17 cellular contexts compared by ENCODE assay signal in the genomic region with DNA sequence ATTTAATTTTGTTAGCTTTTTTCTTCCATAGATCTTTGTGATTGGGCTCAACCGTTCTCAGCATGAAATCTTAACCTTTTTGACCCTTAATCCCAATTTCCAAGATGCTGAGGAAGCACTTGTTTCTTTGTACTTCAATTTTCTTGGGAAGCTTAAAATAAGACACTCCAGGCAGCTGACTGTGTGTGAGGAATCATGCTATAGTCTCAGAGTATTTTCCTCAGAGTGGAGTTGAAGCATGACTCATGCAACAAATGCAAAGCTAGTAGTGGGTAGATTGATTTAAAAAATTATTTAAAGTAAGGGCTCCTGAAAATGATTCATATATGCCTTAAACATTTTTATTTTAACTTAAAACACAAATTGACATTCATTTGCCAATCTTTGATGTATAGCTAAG.
A peak's percentile ranks its signal among the peaks of the same experiment; 100 is the strongest.
DNase-seq lines count a peak whose midpoint lies in the region; ATAC-seq and TF ChIP-seq lines count a peak whose summit lies in the region.
"Had no signal": no experiment of that assay in that cellular context is flagged by ENCODE, and none has a peak within 500 bp of the region (broad histone marks: within the 10 kb centered on the region; RNA-seq: fewer than 3 reads in every experiment).

No MANE protein-coding gene starts in this region.

- no peak overlapping the region for H2AK5ac ChIP-seq in IMR-90 (ENCODE audit: low read depth, low read length)

- no peak overlapping the region for H4K91ac ChIP-seq in IMR-90 (ENCODE audit: insufficient read depth, low read depth, low read length)

- no peak overlapping the region for H4K8ac ChIP-seq in IMR-90 (ENCODE audit: low read depth in 2 of 2, low read length in 2 of 2)

- H3K27me3 ChIP-seq in IMR-90 (ENCODE audit: control insufficient read depth, insufficient read depth, low read length) (no peaks in the 10 kb centered on the region), brain microvascular endothelial cell (replicated peaks) (no peaks in the 10 kb centered on the region), osteoblast (ENCODE audit: insufficient read depth, low read length) (no peaks in the 10 kb centered on the region)
- H3K27me3 ChIP-seq: BLaER1 treated with 17β-estradiol and CSF1 and Interleukin-3, amounts not matched to agents 10 nM and 100 nM; SJCRH30 had no signal

- H4K20me1 ChIP-seq in IMR-90 (ENCODE audit: insufficient read depth, low read length) (no peaks in the 10 kb centered on the region), osteoblast (ENCODE audit: insufficient read depth, low read length) (no peaks in the 10 kb centered on the region)
- H4K20me1 ChIP-seq: BLaER1 treated with 17β-estradiol and CSF1 and Interleukin-3, amounts not matched to agents 10 nM and 100 nM had no signal

- H3K9me3 Mint-ChIP-seq in activated T-cell treated with anti-CD3 and anti-CD28 coated beads, Interleukin-2, amount 50 U/mL, for 72 hours: no peaks in the 10 kb centered on the region
- H3K9me3 Mint-ChIP-seq: CD8-positive, alpha-beta T cell had no signal

- H2AFZ ChIP-seq in IMR-90 (replicated peaks; ENCODE audit: low read length, poor library complexity) (no peak overlapping the region), osteoblast (ENCODE audit: low read length) (no peak overlapping the region)
- H2AFZ ChIP-seq: PC-9 had no signal

- H2BK5ac ChIP-seq in IMR-90 (ENCODE audit: low read depth, low read length, poor library complexity, severe bottlenecking): no peak overlapping the region

- no peak overlapping the region for H4K5ac ChIP-seq in IMR-90 (ENCODE audit: low read depth, low read length)

- POLR2A ChIA-PET in IMR-90 (lab: Charles Lee; ENCODE audit: unreplicated experiment): no interaction called here

- no peak overlapping the region for H3K27ac Mint-ChIP-seq in activated T-cell treated with anti-CD3 and anti-CD28 coated beads, Interleukin-2, amount 50 U/mL, for 72 hours
- H3K27ac Mint-ChIP-seq: CD8-positive, alpha-beta T cell had no signal

- no peak overlapping the region for H3K14ac ChIP-seq in IMR-90 (replicated peaks; ENCODE audit: low read depth, low read length)

- no peak overlapping the region for H3K9ac ChIP-seq in IMR-90 (ENCODE audit: low read depth, low read length)
- H3K9ac ChIP-seq: BLaER1 treated with 17β-estradiol and CSF1 and Interleukin-3, amounts not matched to agents 10 nM and 100 nM had no signal

- intact Hi-C loops in IMR-90 (cut with micrococcal nuclease): no loop called here

- BruUV-seq in IMR-90 (replicated peaks; lab: Mats Ljungman, UMichigan): no TSS peak

- in situ Hi-C loops in IMR-90 (cut with MboI; ENCODE audit: low sequenced_read_pairs): no loop called here
- in situ Hi-C loops in brain microvascular endothelial cell (cut with HindIII; ENCODE audit: low pct_ligation_motif_present, low sequenced_read_pairs): no loop called here

- H3K27ac ChIP-seq in IMR-90 (ENCODE audit: insufficient read depth, low read length) (no peak overlapping the region), brain microvascular endothelial cell (no peak overlapping the region), osteoblast (ENCODE audit: low read depth, low read length) (no peak overlapping the region)
- H3K27ac ChIP-seq: BLaER1 treated with 17β-estradiol and CSF1 and Interleukin-3, amounts not matched to agents 10 nM and 100 nM; PC-9; SJCRH30 had no signal

- H3K56ac ChIP-seq in IMR-90 (ENCODE audit: extremely low read depth, insufficient read depth, low read length): no peak overlapping the region

- H2BK20ac ChIP-seq in IMR-90 (ENCODE audit: low read depth, low read length): no peak overlapping the region

- no peaks in the 10 kb centered on the region for H3K36me3 Mint-ChIP-seq in activated T-cell treated with anti-CD3 and anti-CD28 coated beads, Interleukin-2, amount 50 U/mL, for 72 hours (ENCODE audit: insufficient read depth in 2 of 2)
- H3K36me3 Mint-ChIP-seq: CD8-positive, alpha-beta T cell had no signal

- no peak overlapping the region for H3K18ac ChIP-seq in IMR-90 (ENCODE audit: low read depth, low read length)

- TF ChIP-seq POLR2A in IMR-90 (IDR thresholded peaks at IDR 0.05; ENCODE audit: low read depth, low read length): no peak

- no peak for TF ChIP-seq RAD21 in IMR-90 (IDR thresholded peaks at IDR 0.05; ENCODE audit: low read length)

- no peak overlapping the region for H2AK9ac ChIP-seq in IMR-90 (replicated peaks; ENCODE audit: low read depth, low read length, poor library complexity)

- dilution Hi-C loops in IMR-90 (cut with HindIII; ENCODE audit: low sequenced_read_pairs, unreplicated experiment): no loop called here

- H3K9me1 ChIP-seq in IMR-90 (ENCODE audit: insufficient read depth, low read length): no peaks in the 10 kb centered on the region

- H3K9me3 ChIP-seq in IMR-90 (ENCODE audit: control insufficient read depth, insufficient read depth, low read length) (no peaks in the 10 kb centered on the region), osteoblast (ENCODE audit: low read depth, low read length) (no peaks in the 10 kb centered on the region)
- H3K9me3 ChIP-seq: BLaER1 treated with 17β-estradiol and CSF1 and Interleukin-3, amounts not matched to agents 10 nM and 100 nM; SJCRH30 had no signal

- H3K4me1 Mint-ChIP-seq in activated T-cell treated with anti-CD3 and anti-CD28 coated beads, Interleukin-2, amount 50 U/mL, for 72 hours (ENCODE audit: low read depth): no peaks in the 10 kb centered on the region

- no peak overlapping the region for H3K4ac ChIP-seq in IMR-90 (ENCODE audit: low read depth, low read length)

- H2BK15ac ChIP-seq in IMR-90 (ENCODE audit: low read depth, low read length): no peak overlapping the region

- no peak overlapping the region for H2BK120ac ChIP-seq in IMR-90 (ENCODE audit: low read depth, low read length)

- no peaks in the 10 kb centered on the region for H3K36me3 ChIP-seq in IMR-90 (ENCODE audit: control insufficient read depth, insufficient read depth, low read length)
- no peaks in the 10 kb centered on the region for H3K36me3 ChIP-seq in brain microvascular endothelial cell (replicated peaks)
- no peaks in the 10 kb centered on the region for H3K36me3 ChIP-seq in osteoblast (ENCODE audit: insufficient read depth, low read length)
- H3K36me3 ChIP-seq: BLaER1 treated with 17β-estradiol and CSF1 and Interleukin-3, amounts not matched to agents 10 nM and 100 nM; SJCRH30 had no signal

- no peaks in the 10 kb centered on the region for H3K79me2 ChIP-seq in osteoblast (ENCODE audit: insufficient read depth, low read length)

- H3K4me1 ChIP-seq in IMR-90 (ENCODE audit: control insufficient read depth, insufficient read depth, low read length): no peaks in the 10 kb centered on the region
- H3K4me1 ChIP-seq in osteoblast (ENCODE audit: insufficient read depth, low read length): no peaks in the 10 kb centered on the region
- H3K4me1 ChIP-seq: BLaER1 treated with 17β-estradiol and CSF1 and Interleukin-3, amounts not matched to agents 10 nM and 100 nM; SJCRH30 had no signal

- no CpG with 5 or more reads among the region's 1 CpG for WGBS in IMR-90 (ENCODE audit: extremely low coverage in 2 of 2, insufficient read length in 1 of 2), 2 experiments

- H3K4me3 ChIP-seq in IMR-90 (ENCODE audit: insufficient read depth, low read depth, low read length) (no peak overlapping the region), brain microvascular endothelial cell (ENCODE audit: low read depth, low read length) (no peak overlapping the region), fibroblast of pulmonary artery (replicated peaks; ENCODE audit: low read depth, low read length) (no peak overlapping the region), retinal pigment epithelial cell (ENCODE audit: low read length) (no peak overlapping the region), osteoblast (ENCODE audit: insufficient read depth, low read length) (no peak overlapping the region)
- H3K4me3 ChIP-seq: BLaER1 treated with 17β-estradiol and CSF1 and Interleukin-3, amounts not matched to agents 10 nM and 100 nM; PC-9; SJCRH30 had no signal

- H3K79me1 ChIP-seq in IMR-90 (ENCODE audit: low read depth in 1 of 2, low read length in 2 of 2): no peaks in the 10 kb centered on the region

- H3K4me2 ChIP-seq in IMR-90 (ENCODE audit: low read depth, low read length) (no peak overlapping the region), osteoblast (ENCODE audit: insufficient read depth, low read length) (no peak overlapping the region)
- H3K4me2 ChIP-seq: BLaER1 treated with 17β-estradiol and CSF1 and Interleukin-3, amounts not matched to agents 10 nM and 100 nM; PC-9 had no signal

- DNase-seq in IMR-90 (peak; percentile 36), brain microvascular endothelial cell (peak; percentile 8), fibroblast of pulmonary artery (ENCODE audit: low read depth) (peak; percentile 22), retinal pigment epithelial cell (ENCODE audit: low read depth) (peak; percentile 21), osteoblast (ENCODE audit: insufficient read length, low spot score, missing footprints) (no peak), NCI-H748 (lab: John Stamatoyannopoulos, UW; ENCODE audit: unreplicated experiment) (no peak), hypothalamus (lab: John Stamatoyannopoulos, UW) (no peak)
- DNase-seq in activated T-cell treated with anti-CD3 and anti-CD28 coated beads, Interleukin-2, amount 50 U/mL, for 72 hours: no peak
- DNase-seq: CD8-positive, alpha-beta T cell; DMS79 treated with DMSO at 0.1 percent for 48 hours; KBM-7; NCI-H1105 treated with DMSO at 0.1 percent for 48 hours; NCI-H1694; NCI-H524; PC-9; SJCRH30 had no signal

- peak; percentile 59; the same call in 1 of the 2 replicates for ATAC-seq in IMR-90 (ENCODE audit: low read depth)
- no peak for ATAC-seq in activated T-cell treated with anti-CD3 and anti-CD28 coated beads, Interleukin-2, amount 50 U/mL, for 72 hours (replicated peaks in 1 of 2)
- ATAC-seq: CD8-positive, alpha-beta T cell had no signal

- no peaks in the 10 kb centered on the region for H3K27me3 Mint-ChIP-seq in activated T-cell treated with anti-CD3 and anti-CD28 coated beads, Interleukin-2, amount 50 U/mL, for 72 hours (ENCODE audit: low read depth)

- no peak overlapping the region for H3K4me3 Mint-ChIP-seq in activated T-cell treated with anti-CD3 and anti-CD28 coated beads, Interleukin-2, amount 50 U/mL, for 72 hours
- H3K4me3 Mint-ChIP-seq: CD8-positive, alpha-beta T cell had no signal

- CTCF ChIA-PET in IMR-90 (lab: Yijun Ruan, JAX): no interaction called here

- TF ChIP-seq CTCF in IMR-90 (conservative IDR thresholded peaks at IDR 0.05; ENCODE audit: low read depth, low read length) (no peak), brain microvascular endothelial cell (IDR thresholded peaks at IDR 0.05; ENCODE audit: low read depth, low read length, missing control alignments) (no peak), fibroblast of pulmonary artery (IDR thresholded peaks at IDR 0.05; ENCODE audit: low read length, missing control alignments) (no peak), retinal pigment epithelial cell (conservative IDR thresholded peaks at IDR 0.05; ENCODE audit: low read depth, low read length) (no peak), osteoblast (IDR thresholded peaks at IDR 0.05; ENCODE audit: extremely low read depth, low read depth, low read length) (no peak)

- H3K23ac ChIP-seq in IMR-90 (ENCODE audit: low read depth, low read length): no peak overlapping the region

TF ChIP-seq in IMR-90, 13 proteins besides CTCF, POLR2A, EP300 and RAD21 (continues in another document):
- TF ChIP-seq FOS (IDR thresholded peaks at IDR 0.05; ENCODE audit: low read depth, low read length): peak; percentile 13; the same call in 1 of the 2 replicates

Comparison
In these comparisons a context has a peak if more than half of its experiments do, and no peak if none do; other contexts are left out.
1. DNase-seq: peak in IMR-90 (single experiment), brain microvascular endothelial cell (single experiment), fibroblast of pulmonary artery (single experiment) and retinal pigment epithelial cell (single experiment); none in osteoblast (single experiment), activated T-cell treated with anti-CD3 and anti-CD28 coated beads, Interleukin-2, amount 50 U/mL, for 72 hours (0 of 2), NCI-H748 (single experiment) and hypothalamus (0 of 51).